33 cellular contexts compared by ENCODE assay signal in genomic region chr5:12093586-12093985, GRCh38.
"Had no signal": no experiment of that assay in that cellular context is flagged by ENCODE, and none has a peak within 500 bp of the region (broad histone marks: within the 10 kb centered on the region; RNA-seq: fewer than 3 reads in every experiment).

No MANE protein-coding gene starts in this region.

- H3K4me3 ChIP-seq: adrenal gland, ascending aorta, body of pancreas, breast epithelium, cardiac muscle cell had no signal

- FAIRE-seq: astrocyte, bronchial epithelial cell, colon had no signal

- H3K4me1 ChIP-seq: adrenal gland, ascending aorta, body of pancreas, breast epithelium had no signal

- DNase-seq: activated effector memory CD4-positive, alpha-beta T cell treated with anti-CD3 and anti-CD28 coated beads, Interleukin-2, amount 50 U/mL, for 16 hours; activated effector memory CD4-positive, alpha-beta T cell treated with Interleukin-2 at 50 U/mL for 16 hours; activated gamma-delta T cell; activated gamma-delta T cell treated with Interleukin-2 at 50 U/mL for 16 hours; activated naive CD4-positive, alpha-beta T cell; activated naive CD4-positive, alpha-beta T cell treated with anti-CD3 and anti-CD28 coated beads for 36 hours; activated naive CD4-positive, alpha-beta T cell treated with anti-CD3 and anti-CD28 coated beads, Interleukin-2, amount 10 ng/mL, durations not matched to agents 7 days and 5 days; activated naive CD4-positive, alpha-beta T cell treated with anti-CD3 and anti-CD28 coated beads, Interleukin-2, amount 50 U/mL, for 16 hours; activated naive CD4-positive, alpha-beta T cell treated with Interleukin-2 at 50 U/mL for 16 hours; activated naive CD8-positive, alpha-beta T cell treated with anti-CD3 and anti-CD28 coated beads for 36 hours; activated naive CD8-positive, alpha-beta T cell treated with anti-CD3 and anti-CD28 coated beads, Interleukin-2, amount 10 ng/mL, durations not matched to agents 7 days and 5 days; activated naive CD8-positive, alpha-beta T cell treated with anti-CD3 and anti-CD28 coated beads, Interleukin-2, amount 50 U/mL, for 24 hours; activated T-cell treated with anti-CD3 and anti-CD28 coated beads, Interleukin-2, amount 50 U/mL, for 4 hours; activated T-cell treated with anti-CD3 and anti-CD28 coated beads, Interleukin-2, amount 50 U/mL, for 48 hours; activated T-cell treated with anti-CD3 and anti-CD28 coated beads, Interleukin-2, amount 50 U/mL, for 72 hours; adrenal gland; amniotic stem cell; amygdala; anterior cingulate cortex; aorta; body of pancreas; brain microvascular endothelial cell; caudate nucleus; central memory CD4-positive, alpha-beta T cell; cerebellar nuclear complex had no signal

- H3K9me3 ChIP-seq: adrenal gland, ascending aorta, body of pancreas, breast epithelium had no signal

- H3K36me3 ChIP-seq: adrenal gland, ascending aorta, brain microvascular endothelial cell, breast epithelium, cardiac muscle cell had no signal

- H3K27ac ChIP-seq: adrenal gland, ascending aorta, body of pancreas, brain microvascular endothelial cell, breast epithelium, cardiac muscle cell had no signal

- H3K27me3 ChIP-seq: adrenal gland, ascending aorta, body of pancreas, brain microvascular endothelial cell, breast epithelium, cardiac muscle cell had no signal

- ATAC-seq: activated naive CD4-positive, alpha-beta T cell treated with anti-CD3 and anti-CD28 coated beads, Interleukin-2, amount 50 U/mL, for 72 hours; activated naive CD8-positive, alpha-beta T cell treated with anti-CD3 and anti-CD28 coated beads, Interleukin-2, amount 50 U/mL, for 24 hours; activated T-cell treated with anti-CD3 and anti-CD28 coated beads, Interleukin-2, amount 50 U/mL, for 4 hours; activated T-cell treated with anti-CD3 and anti-CD28 coated beads, Interleukin-2, amount 50 U/mL, for 72 hours; activated T-helper 17 cell treated with anti-CD3 and anti-CD28 coated beads, Interleukin-2, amount 50 U/mL, for 72 hours; body of pancreas had no signal
